In the genomic region with DNA sequence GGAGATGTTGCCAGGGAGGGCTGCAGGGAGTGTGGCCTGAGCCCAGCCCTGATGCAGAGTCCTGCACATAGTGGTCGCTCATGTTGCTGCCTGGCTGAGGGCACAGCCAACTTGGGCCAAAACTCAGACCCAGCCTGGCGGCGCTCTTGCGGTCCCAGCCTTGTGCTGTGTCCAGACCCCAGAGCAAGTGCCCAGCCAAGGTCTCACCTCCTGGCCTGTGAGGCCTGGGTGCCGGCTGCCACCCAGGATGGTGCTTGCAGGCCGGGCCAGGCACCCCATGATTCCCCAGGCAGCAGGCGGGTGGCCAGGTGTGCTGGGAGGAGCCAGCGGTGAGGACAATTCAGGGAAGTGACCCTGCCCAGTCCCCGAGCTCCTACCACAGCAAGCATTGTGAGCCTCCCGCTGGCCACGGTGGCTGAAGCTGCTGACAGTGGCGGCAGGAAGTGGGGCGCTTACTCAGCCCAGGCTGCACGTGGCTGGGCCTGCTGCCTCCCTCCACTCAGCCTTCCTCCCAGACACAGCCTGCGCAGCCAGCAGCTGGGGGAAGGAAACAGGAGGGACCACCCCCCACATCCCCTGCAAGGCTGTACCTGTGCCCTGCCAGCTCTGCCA, we compare ENCODE assay signal across 10 cellular contexts. TPM values are rescaled to one million over a fixed set of nuclear protein-coding genes. Genes with fewer than 3 reads are reported as not detected.
A peak's percentile ranks its signal among the peaks of the same experiment; 100 is the strongest.
DNase-seq lines count a peak whose midpoint lies in the region; ATAC-seq and TF ChIP-seq lines count a peak whose summit lies in the region.
"Had no signal": no experiment of that assay in that cellular context is flagged by ENCODE, and none has a peak within 500 bp of the region (broad histone marks: within the 10 kb centered on the region; RNA-seq: fewer than 3 reads in every experiment).

No MANE protein-coding gene starts in this region.

- H3K27me3 ChIP-seq in left ventricle myocardium inferior (ENCODE audit: low read depth): no peaks in the 10 kb centered on the region

- H3K36me3 Mint-ChIP-seq in activated CD4-positive, alpha-beta memory T cell treated with anti-CD3 and anti-CD28 coated beads, Interleukin-2, amount 10 ng/mL, durations not matched to agents 7 days and 5 days (ENCODE audit: low read depth): no peaks in the 10 kb centered on the region

- no peak overlapping the region for H3K4me3 Mint-ChIP-seq in activated CD4-positive, alpha-beta memory T cell treated with anti-CD3 and anti-CD28 coated beads, Interleukin-2, amount 10 ng/mL, durations not matched to agents 7 days and 5 days
- H3K4me3 Mint-ChIP-seq: T-helper 1 cell treated with Interleukin-12 subunit alpha and Interleukin-12 subunit beta and Interleukin-4 antibody, amounts not matched to agents 30 μg/mL and 1 μg/mL, for 36 hours had no signal

- no peak for ATAC-seq in HG03442 (IDR thresholded peaks at IDR 0.05; ENCODE audit: unreplicated experiment)
- ATAC-seq in HG03280 (IDR thresholded peaks at IDR 0.05; ENCODE audit: unreplicated experiment): no peak
- no peak for ATAC-seq in GM18520 (IDR thresholded peaks at IDR 0.05; ENCODE audit: unreplicated experiment)

- no peak overlapping the region for H3K4me3 ChIP-seq in left ventricle myocardium inferior

- H3K9me3 ChIP-seq in left ventricle myocardium inferior (replicated peaks): no peaks in the 10 kb centered on the region

- H3K4me1 Mint-ChIP-seq in activated CD4-positive, alpha-beta memory T cell treated with anti-CD3 and anti-CD28 coated beads, Interleukin-2, amount 10 ng/mL, durations not matched to agents 7 days and 5 days: peaks cover 7% of the 10 kb centered on the region

- H3K27me3 Mint-ChIP-seq in activated CD4-positive, alpha-beta memory T cell treated with anti-CD3 and anti-CD28 coated beads, Interleukin-2, amount 10 ng/mL, durations not matched to agents 7 days and 5 days: peaks cover 4% of the 10 kb centered on the region

- POLR2A ChIA-PET in activated CD4-positive, alpha-beta memory T cell treated with anti-CD3 and anti-CD28 coated beads, Interleukin-2, amount 10 ng/mL, durations not matched to agents 7 days and 5 days (lab: Charles Lee): no interaction called here

- no peak for TF ChIP-seq CTCF in left ventricle myocardium inferior (IDR thresholded peaks at IDR 0.05; ENCODE audit: borderline replicate concordance)

- H3K9me3 Mint-ChIP-seq in activated CD4-positive, alpha-beta memory T cell treated with anti-CD3 and anti-CD28 coated beads, Interleukin-2, amount 10 ng/mL, durations not matched to agents 7 days and 5 days: no peaks in the 10 kb centered on the region
- H3K9me3 Mint-ChIP-seq: T-helper 1 cell treated with Interleukin-12 subunit alpha and Interleukin-12 subunit beta and Interleukin-4 antibody, amounts not matched to agents 30 μg/mL and 1 μg/mL, for 36 hours had no signal

- peak overlapping the region; percentile 79 for H3K27ac ChIP-seq in left ventricle myocardium inferior (replicated peaks)
- H3K27ac ChIP-seq: 22Rv1 had no signal

- no peaks in the 10 kb centered on the region for H3K36me3 ChIP-seq in left ventricle myocardium inferior

- DNase-seq in DMS53 (lab: John Stamatoyannopoulos, UW) (peak; percentile 22), DMS53 treated with DMSO at 0.1 percent for 48 hours (lab: John Stamatoyannopoulos, UW; ENCODE audit: unreplicated experiment) (no peak), left ventricle myocardium inferior (peak; percentile 78)
- DNase-seq in activated CD4-positive, alpha-beta memory T cell treated with anti-CD3 and anti-CD28 coated beads, Interleukin-2, amount 10 ng/mL, durations not matched to agents 7 days and 5 days: peak; percentile 57
- peak; percentile 20 for DNase-seq in stimulated activated CD8-positive, alpha-beta memory T cell treated with anti-CD3 and anti-CD28 coated beads, Interleukin-4, amount 100 ng/mL, for 24 hours (ENCODE audit: low read depth)

- CTCF ChIA-PET in activated CD4-positive, alpha-beta memory T cell treated with anti-CD3 and anti-CD28 coated beads, Interleukin-2, amount 10 ng/mL, durations not matched to agents 7 days and 5 days (lab: Charles Lee): interaction anchor here (0.7 to 1.1 kb wide), 3 partner anchors 52 to 401 kb away, joined by 3 to 6 read pairs (median 3); no protein-coding TSS in a partner anchor

- H3K27ac Mint-ChIP-seq in activated CD4-positive, alpha-beta memory T cell treated with anti-CD3 and anti-CD28 coated beads, Interleukin-2, amount 10 ng/mL, durations not matched to agents 7 days and 5 days: no peak overlapping the region
- H3K27ac Mint-ChIP-seq: T-helper 1 cell treated with Interleukin-12 subunit alpha and Interleukin-12 subunit beta and Interleukin-4 antibody, amounts not matched to agents 30 μg/mL and 1 μg/mL, for 36 hours had no signal

- H3K4me1 ChIP-seq in left ventricle myocardium inferior: peaks cover 37% of the 10 kb centered on the region

- intact Hi-C loops in left ventricle myocardium inferior (cut with micrococcal nuclease): no loop called here

RNA-seq across cellular contexts. Expression of gene PGF, which starts 17.7 kb away (rescaled TPM):
- total RNA-seq in activated CD4-positive, alpha-beta memory T cell treated with anti-CD3 and anti-CD28 coated beads, Interleukin-2, amount 10 ng/mL, durations not matched to agents 7 days and 5 days: under 1 TPM; 0.23 to 0.38 TPM
- 4.2 TPM for total RNA-seq in left ventricle myocardium inferior

RNA-seq across cellular contexts. Expression of gene EIF2B2, which starts 29.6 kb away (rescaled TPM):
- total RNA-seq in activated CD4-positive, alpha-beta memory T cell treated with anti-CD3 and anti-CD28 coated beads, Interleukin-2, amount 10 ng/mL, durations not matched to agents 7 days and 5 days: 10 to 100 TPM; 63.7 to 64.0 TPM
- total RNA-seq in left ventricle myocardium inferior: 31.5 TPM

RNA-seq across cellular contexts. Expression of gene RPS6KL1, which starts 50.0 kb away (rescaled TPM):
- 1 to 10 TPM; 3.6 to 3.8 TPM for total RNA-seq in activated CD4-positive, alpha-beta memory T cell treated with anti-CD3 and anti-CD28 coated beads, Interleukin-2, amount 10 ng/mL, durations not matched to agents 7 days and 5 days
- total RNA-seq in left ventricle myocardium inferior: 20.5 TPM
